12 cellular contexts compared by ENCODE assay signal in the genomic region with DNA sequence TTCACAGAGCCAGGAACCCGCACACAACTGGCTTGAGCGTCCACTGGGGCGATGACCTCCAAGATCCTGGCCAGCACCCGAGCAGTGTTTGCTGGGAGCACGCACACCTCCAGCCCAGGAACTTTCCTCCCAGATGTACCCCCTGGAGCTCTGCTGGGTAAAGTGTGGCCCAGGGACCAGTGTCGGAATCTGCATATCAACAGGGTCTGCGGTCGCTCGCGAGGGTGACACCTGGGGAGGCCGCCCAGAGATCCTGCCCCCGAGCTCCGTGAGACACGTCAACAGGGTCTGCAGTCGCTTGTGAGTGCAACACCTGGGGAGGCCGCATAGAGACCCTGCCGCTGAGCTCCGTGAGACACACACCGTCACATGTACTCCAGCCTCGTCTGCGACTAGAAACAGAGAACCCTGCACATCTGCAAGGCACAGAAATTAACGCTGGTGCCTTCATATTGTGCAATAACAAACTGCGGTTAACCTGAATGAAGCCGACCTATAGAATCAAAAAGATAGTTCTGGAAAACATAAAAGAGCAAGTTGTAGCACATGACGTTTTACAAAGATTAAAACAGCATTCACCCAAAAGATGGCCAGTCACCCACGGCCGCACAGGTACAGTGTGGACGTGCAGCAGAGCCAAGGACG.
DNase-seq lines count a peak whose midpoint lies in the region; ATAC-seq, FAIRE-seq and TF ChIP-seq lines count a peak whose summit lies in the region.
"Had no signal": no experiment of that assay in that cellular context is flagged by ENCODE, and none has a peak within 500 bp of the region (broad histone marks: within the 10 kb centered on the region; RNA-seq: fewer than 3 reads in every experiment).

No MANE protein-coding gene starts in this region.

- TF ChIP-seq EP300 in HepG2 (IDR thresholded peaks at IDR 0.05; ENCODE audit: low read depth in 2 of 2, low read length in 2 of 2) (no peak), HepG2 (CRISPR knock-in tag; IDR thresholded peaks at IDR 0.05; ENCODE audit: borderline replicate concordance) (no peak)

- 13% methylated on average over 14 of the region's 29 CpGs for WGBS in HepG2 (ENCODE audit: low lambda C conversion rate)

- H3K27ac Mint-ChIP-seq in CD4-positive, alpha-beta T cell: no peak overlapping the region

- H3K27me3 ChIP-seq in CD4-positive, alpha-beta T cell (ENCODE audit: control insufficient read depth, insufficient read depth, low read length): no peaks in the 10 kb centered on the region
- no peaks in the 10 kb centered on the region for H3K27me3 ChIP-seq in RWPE2 (ENCODE audit: insufficient read depth, poor library complexity, severe bottlenecking)
- peaks cover 15 to 58% of the 10 kb centered on the region in 2 experiments; a peak in 4 of 5 replicates for H3K27me3 ChIP-seq in HepG2 (ENCODE audit: control insufficient read depth in 1 of 2, insufficient read depth in 2 of 2, low read length in 2 of 2)

- ATAC-seq in CD4-positive, alpha-beta T cell (ENCODE audit: poor library complexity): no peak
- ATAC-seq in RWPE2 (ENCODE audit: low read depth) (no peak), HepG2 (no peak)
- ATAC-seq: mucosa of descending colon had no signal

- no peaks in the 10 kb centered on the region for H3K9me3 ChIP-seq in CD4-positive, alpha-beta T cell (ENCODE audit: control insufficient read depth, low read length)
- H3K9me3 ChIP-seq in RWPE2 (ENCODE audit: severe bottlenecking): no peaks in the 10 kb centered on the region
- no peaks in the 10 kb centered on the region for H3K9me3 ChIP-seq in HepG2 (ENCODE audit: low read length)
- H3K9me3 ChIP-seq: mucosa of descending colon had no signal

- H3K36me3 ChIP-seq in RWPE2 (ENCODE audit: low read depth): no peaks in the 10 kb centered on the region
- no peaks in the 10 kb centered on the region for H3K36me3 ChIP-seq in HepG2 (replicated peaks in 1 of 2; ENCODE audit: control insufficient read depth in 1 of 2, insufficient read depth in 2 of 2, low read length in 2 of 2)

- no peak overlapping the region for H3K4me3 ChIP-seq in RWPE2 (ENCODE audit: severe bottlenecking)
- H3K4me3 ChIP-seq in HepG2 (replicated peaks in 1 of 3; ENCODE audit: insufficient read depth in 1 of 3, low read depth in 2 of 3, low read length in 3 of 3): no peak overlapping the region
- H3K4me3 ChIP-seq: mucosa of descending colon had no signal

- CTCF ChIA-PET in CD4-positive, alpha-beta T cell (lab: Charles Lee): no interaction called here
- CTCF ChIA-PET in HepG2 (lab: Yijun Ruan, JAX; ENCODE audit: low intra/inter-chr PET ratio, low total read pairs): no interaction called here

- H3K4me2 ChIP-seq in HepG2 (ENCODE audit: low read depth, low read length): no peak overlapping the region

- no peak for TF ChIP-seq CTCF in 22Rv1 (IDR thresholded peaks at IDR 0.05)
- no peak for TF ChIP-seq CTCF in CD4-positive, alpha-beta T cell (IDR thresholded peaks at IDR 0.05)
- TF ChIP-seq CTCF in RWPE2 (IDR thresholded peaks at IDR 0.05; ENCODE audit: poor library complexity, severe bottlenecking): no peak
- TF ChIP-seq CTCF in HepG2 (CRISPR knock-in tag; IDR thresholded peaks at IDR 0.05): no peak

- H3K4me3 Mint-ChIP-seq in CD4-positive, alpha-beta T cell: peak overlapping the region; percentile 82

- TF ChIP-seq RAD21 in HepG2 (CRISPR knock-in tag; IDR thresholded peaks at IDR 0.05): no peak

- H3K9me3 Mint-ChIP-seq in CD4-positive, alpha-beta T cell: no peaks in the 10 kb centered on the region

- H3K4me1 ChIP-seq in RWPE2 (ENCODE audit: insufficient read depth, poor library complexity, severe bottlenecking) (no peaks in the 10 kb centered on the region), HepG2 (ENCODE audit: insufficient read depth, low read length) (no peaks in the 10 kb centered on the region)

- H3K27ac ChIP-seq in 22Rv1: peak overlapping the region; percentile 97
- H3K27ac ChIP-seq in CD4-positive, alpha-beta T cell (ENCODE audit: low read depth, low read length): no peak overlapping the region
- no peak overlapping the region for H3K27ac ChIP-seq in RWPE2 (ENCODE audit: poor library complexity, severe bottlenecking)
- no peak overlapping the region for H3K27ac ChIP-seq in HepG2 (ENCODE audit: extremely low read length, insufficient read depth, low read length)

- POLR2A ChIA-PET in CD4-positive, alpha-beta T cell (lab: Charles Lee): no interaction called here
- POLR2A ChIA-PET in HepG2 (lab: Yijun Ruan, JAX): no interaction called here

- no TSS peak for BruUV-seq in HepG2 (replicated peaks; lab: Mats Ljungman, UMichigan)

- in situ Hi-C loops in HepG2 (cut with HindIII; ENCODE audit: extremely low pct_ligation_motif_present, low pct_unique_long_range_greater_than_20kb): no loop called here

- H3K36me3 Mint-ChIP-seq in CD4-positive, alpha-beta T cell (ENCODE audit: low read depth): peaks cover 18% of the 10 kb centered on the region

- H3K79me2 ChIP-seq in HepG2 (ENCODE audit: insufficient read depth, low read length): no peaks in the 10 kb centered on the region

- FAIRE-seq in HepG2 (lab: Jason Lieb, UNC): no peak
- FAIRE-seq: astrocyte had no signal

- H2AFZ ChIP-seq in HepG2 (ENCODE audit: low read length): no peak overlapping the region

- no peak for TF ChIP-seq POLR2A in HepG2 (IDR thresholded peaks at IDR 0.05; ENCODE audit: insufficient read depth in 1 of 2, low read depth in 2 of 2, low read length in 2 of 2)

- no peaks in the 10 kb centered on the region for H4K20me1 ChIP-seq in HepG2 (ENCODE audit: insufficient read depth, low read length)

- H3K9ac ChIP-seq in HepG2 (ENCODE audit: insufficient read depth, low read depth, low read length): no peak overlapping the region

- H3K27me3 Mint-ChIP-seq in CD4-positive, alpha-beta T cell: no peaks in the 10 kb centered on the region

- intact Hi-C loops in CD4-positive, alpha-beta T cell (cut with DNase I, micrococcal nuclease): no loop called here
- intact Hi-C loops in HepG2 (cut with micrococcal nuclease; ENCODE audit: unreplicated experiment): no loop called here

- DNase-seq in CD4-positive, alpha-beta T cell: no peak
- DNase-seq in RWPE2 (ENCODE audit: low spot score): peak; percentile 32
- DNase-seq in HepG2 (ENCODE audit: low spot score): no peak
- DNase-seq in middle frontal gyrus (ENCODE audit: extremely low spot score, low spot score): no peak
- DNase-seq in stimulated activated CD4-positive, alpha-beta T cell treated with anti-CD3 and anti-CD28 coated beads, Interleukin-1b, Interleukin-23, amount 100 ng/mL, for 48 hours: no peak
- no peak for DNase-seq in H4 (ENCODE audit: low spot score)
- DNase-seq: GDM1, mucosa of descending colon, NCI-H2029, substantia nigra had no signal

- H3K4me1 Mint-ChIP-seq in CD4-positive, alpha-beta T cell (ENCODE audit: low read depth): peaks cover 34% of the 10 kb centered on the region

TF ChIP-seq in HepG2, 621 proteins besides CTCF, POLR2A, EP300 and RAD21:
- TF ChIP-seq CEBPB (IDR thresholded peaks at IDR 0.05; ENCODE audit: borderline replicate concordance, low read depth, low read length) (peak; percentile 82), ZFP82 (CRISPR knock-in tag; IDR thresholded peaks at IDR 0.05; ENCODE audit: borderline replicate concordance) (no peak)
